In genomic region chr10:58590152-58590551, GRCh38 we compare ENCODE assay signal across 11 cellular contexts.
DNase-seq lines count a peak whose midpoint lies in the region; ATAC-seq, FAIRE-seq and TF ChIP-seq lines count a peak whose summit lies in the region.
"Had no signal": no experiment of that assay in that cellular context is flagged by ENCODE, and none has a peak within 500 bp of the region (broad histone marks: within the 10 kb centered on the region; RNA-seq: fewer than 3 reads in every experiment).

No MANE protein-coding gene starts in this region.

- 10 to 28% (median 19%) methylated on average over 2 of the region's 2 CpGs for WGBS in adrenal gland, 4 donors
- 36 to 46% methylated on average over 2 of the region's 2 CpGs for WGBS in heart right ventricle, 2 donors
- 19% methylated on average over 2 of the region's 2 CpGs for WGBS in suprapubic skin

- peak; percentile 42 for DNase-seq in H54 (ENCODE audit: insufficient read length, low spot score)
- peak; percentile 51 to 86 (median 76) for DNase-seq in adrenal gland
- peak in 1 of 2 donors; percentile 22 for DNase-seq in heart right ventricle
- DNase-seq in stimulated activated CD8-positive, alpha-beta memory T cell treated with anti-CD3 and anti-CD28 coated beads, Interleukin-4, amount 100 ng/mL, for 48 hours: no peak
- DNase-seq in CD8-positive, alpha-beta T cell: no peak
- DNase-seq in suprapubic skin (ENCODE audit: low spot score in 2 of 2): no peak
- no peak for DNase-seq in CD4-positive, alpha-beta T cell
- DNase-seq: occipital lobe; SJCRH30; stimulated activated naive CD4-positive, alpha-beta T cell had no signal

- intact Hi-C loops in adrenal gland (cut with DNase I) (no loop called here), heart right ventricle (cut with DNase I) (no loop called here)
- intact Hi-C loops in CD8-positive, alpha-beta T cell (cut with DNase I, micrococcal nuclease): no loop called here
- intact Hi-C loops in CD4-positive, alpha-beta T cell (cut with DNase I, micrococcal nuclease): no loop called here

- H3K27me3 ChIP-seq in adrenal gland (no peaks in the 10 kb centered on the region), heart right ventricle (no peaks in the 10 kb centered on the region), skeletal muscle satellite cell (ENCODE audit: control insufficient read depth, insufficient read depth, low read length) (no peaks in the 10 kb centered on the region), suprapubic skin (no peaks in the 10 kb centered on the region)
- no peaks in the 10 kb centered on the region for H3K27me3 ChIP-seq in CD8-positive, alpha-beta T cell (ENCODE audit: insufficient read depth, low read length)
- H3K27me3 ChIP-seq in CD4-positive, alpha-beta T cell (ENCODE audit: control insufficient read depth, insufficient read depth, low read length): no peaks in the 10 kb centered on the region
- H3K27me3 ChIP-seq: SJCRH30 had no signal

- H3K36me3 ChIP-seq in adrenal gland (replicated peaks in 1 of 2): no peaks in the 10 kb centered on the region
- no peaks in the 10 kb centered on the region for H3K36me3 ChIP-seq in heart right ventricle
- peaks cover 6% of the 10 kb centered on the region for H3K36me3 ChIP-seq in skeletal muscle satellite cell (ENCODE audit: insufficient read depth, low read length)
- H3K36me3 ChIP-seq in CD8-positive, alpha-beta T cell (ENCODE audit: insufficient read depth, low read length): no peaks in the 10 kb centered on the region
- no peaks in the 10 kb centered on the region for H3K36me3 ChIP-seq in suprapubic skin
- H3K36me3 ChIP-seq: SJCRH30 had no signal

- FAIRE-seq in H54 (lab: Jason Lieb, UNC): peak; percentile 96

- H3K27me3 Mint-ChIP-seq in CD8-positive, alpha-beta T cell (ENCODE audit: low read depth): peaks cover 18% of the 10 kb centered on the region
- H3K27me3 Mint-ChIP-seq in CD4-positive, alpha-beta T cell: peaks cover 21% of the 10 kb centered on the region

- H3K9me3 Mint-ChIP-seq in CD8-positive, alpha-beta T cell: no peaks in the 10 kb centered on the region
- peaks cover 2% of the 10 kb centered on the region for H3K9me3 Mint-ChIP-seq in CD4-positive, alpha-beta T cell

- peak overlapping the region; percentile 68 for H3K4me2 ChIP-seq in skeletal muscle satellite cell (ENCODE audit: low read length)

- H3K4me1 Mint-ChIP-seq in CD8-positive, alpha-beta T cell (ENCODE audit: low read depth): no peaks in the 10 kb centered on the region
- H3K4me1 Mint-ChIP-seq in CD4-positive, alpha-beta T cell (ENCODE audit: low read depth): no peaks in the 10 kb centered on the region

- ATAC-seq in heart right ventricle: peak; percentile 62 to 90 (median 82)
- no peak for ATAC-seq in CD8-positive, alpha-beta T cell
- no peak for ATAC-seq in CD4-positive, alpha-beta T cell (ENCODE audit: poor library complexity)

- H3K9me3 ChIP-seq in adrenal gland (replicated peaks in 1 of 3): no peaks in the 10 kb centered on the region
- no peaks in the 10 kb centered on the region for H3K9me3 ChIP-seq in heart right ventricle
- H3K9me3 ChIP-seq in skeletal muscle satellite cell (replicated peaks; ENCODE audit: low read length): no peaks in the 10 kb centered on the region
- H3K9me3 ChIP-seq in CD8-positive, alpha-beta T cell (ENCODE audit: low read length): no peaks in the 10 kb centered on the region
- no peaks in the 10 kb centered on the region for H3K9me3 ChIP-seq in suprapubic skin
- H3K9me3 ChIP-seq in CD4-positive, alpha-beta T cell (ENCODE audit: control insufficient read depth, low read length): no peaks in the 10 kb centered on the region
- H3K9me3 ChIP-seq: SJCRH30 had no signal

- no peak for TF ChIP-seq EP300 in suprapubic skin (IDR thresholded peaks at IDR 0.05)

- H3K27ac Mint-ChIP-seq in CD8-positive, alpha-beta T cell: no peak overlapping the region
- no peak overlapping the region for H3K27ac Mint-ChIP-seq in CD4-positive, alpha-beta T cell

- H3K4me3 Mint-ChIP-seq in CD8-positive, alpha-beta T cell: no peak overlapping the region
- no peak overlapping the region for H3K4me3 Mint-ChIP-seq in CD4-positive, alpha-beta T cell

- POLR2A ChIA-PET in CD8-positive, alpha-beta T cell (lab: Charles Lee): no interaction called here
- POLR2A ChIA-PET in CD4-positive, alpha-beta T cell (lab: Charles Lee): no interaction called here

- H3K4me1 ChIP-seq in adrenal gland (replicated peaks in 1 of 2): peaks cover 5 to 27% of the 10 kb centered on the region in 2 donors
- peaks cover 0 to 29% (median 8%) of the 10 kb centered on the region in 9 donors for H3K4me1 ChIP-seq in heart right ventricle
- peaks cover 28% of the 10 kb centered on the region for H3K4me1 ChIP-seq in skeletal muscle satellite cell (ENCODE audit: control insufficient read depth, insufficient read depth, low read length)
- no peaks in the 10 kb centered on the region for H3K4me1 ChIP-seq in CD8-positive, alpha-beta T cell (ENCODE audit: insufficient read depth, low read length)
- peaks cover 15% of the 10 kb centered on the region for H3K4me1 ChIP-seq in suprapubic skin
- H3K4me1 ChIP-seq: SJCRH30 had no signal

- H3K36me3 Mint-ChIP-seq in CD8-positive, alpha-beta T cell: no peaks in the 10 kb centered on the region
- H3K36me3 Mint-ChIP-seq in CD4-positive, alpha-beta T cell (ENCODE audit: low read depth): no peaks in the 10 kb centered on the region

- H3K9ac ChIP-seq in skeletal muscle satellite cell (ENCODE audit: low read depth, low read length): peak overlapping the region; percentile 52

- CTCF ChIA-PET in CD8-positive, alpha-beta T cell (lab: Charles Lee): no interaction called here
- CTCF ChIA-PET in CD4-positive, alpha-beta T cell (lab: Charles Lee): no interaction called here

- no peak overlapping the region for H3K27ac ChIP-seq in adrenal gland
- H3K27ac ChIP-seq in heart right ventricle: peak overlapping the region in 5 of 10 donors; percentile 21 to 53 (median 27)
- no peak overlapping the region for H3K27ac ChIP-seq in CD8-positive, alpha-beta T cell (ENCODE audit: low read depth, low read length)
- H3K27ac ChIP-seq in suprapubic skin: no peak overlapping the region
- no peak overlapping the region for H3K27ac ChIP-seq in CD4-positive, alpha-beta T cell (ENCODE audit: low read depth, low read length)
- H3K27ac ChIP-seq: SJCRH30 had no signal

- TF ChIP-seq CTCF in adrenal gland (IDR thresholded peaks at IDR 0.05): no peak
- no peak for TF ChIP-seq CTCF in heart right ventricle (IDR thresholded peaks at IDR 0.05)
- TF ChIP-seq CTCF in CD8-positive, alpha-beta T cell (IDR thresholded peaks at IDR 0.05): no peak
- TF ChIP-seq CTCF in suprapubic skin (IDR thresholded peaks at IDR 0.05): no peak
- no peak for TF ChIP-seq CTCF in CD4-positive, alpha-beta T cell (IDR thresholded peaks at IDR 0.05)

- H3K4me3 ChIP-seq in adrenal gland (no peak overlapping the region), heart right ventricle (no peak overlapping the region), skeletal muscle satellite cell (ENCODE audit: low read length) (no peak overlapping the region), suprapubic skin (no peak overlapping the region)
- H3K4me3 ChIP-seq in CD8-positive, alpha-beta T cell (ENCODE audit: low read depth, low read length): no peak overlapping the region
- H3K4me3 ChIP-seq: SJCRH30 had no signal

- TF ChIP-seq POLR2A in H54 (IDR thresholded peaks at IDR 0.05; ENCODE audit: low read depth, low read length) (no peak), adrenal gland (IDR thresholded peaks at IDR 0.05) (no peak), suprapubic skin (IDR thresholded peaks at IDR 0.05) (no peak)

Comparison
In these comparisons a context has a peak if more than half of its experiments do, and no peak if none do; other contexts are left out.
1. DNase-seq: peak in H54 (single experiment) and adrenal gland (7 of 7); none in stimulated activated CD8-positive, alpha-beta memory T cell treated with anti-CD3 and anti-CD28 coated beads, Interleukin-4, amount 100 ng/mL, for 48 hours (single experiment), CD8-positive, alpha-beta T cell (0 of 7), suprapubic skin (0 of 2) and CD4-positive, alpha-beta T cell (0 of 10).
2. ATAC-seq: peak in heart right ventricle (8 of 8); none in CD8-positive, alpha-beta T cell (single experiment) and CD4-positive, alpha-beta T cell (single experiment).